Comparison of ENCODE assay signal across 8 cellular contexts in the genomic region with DNA sequence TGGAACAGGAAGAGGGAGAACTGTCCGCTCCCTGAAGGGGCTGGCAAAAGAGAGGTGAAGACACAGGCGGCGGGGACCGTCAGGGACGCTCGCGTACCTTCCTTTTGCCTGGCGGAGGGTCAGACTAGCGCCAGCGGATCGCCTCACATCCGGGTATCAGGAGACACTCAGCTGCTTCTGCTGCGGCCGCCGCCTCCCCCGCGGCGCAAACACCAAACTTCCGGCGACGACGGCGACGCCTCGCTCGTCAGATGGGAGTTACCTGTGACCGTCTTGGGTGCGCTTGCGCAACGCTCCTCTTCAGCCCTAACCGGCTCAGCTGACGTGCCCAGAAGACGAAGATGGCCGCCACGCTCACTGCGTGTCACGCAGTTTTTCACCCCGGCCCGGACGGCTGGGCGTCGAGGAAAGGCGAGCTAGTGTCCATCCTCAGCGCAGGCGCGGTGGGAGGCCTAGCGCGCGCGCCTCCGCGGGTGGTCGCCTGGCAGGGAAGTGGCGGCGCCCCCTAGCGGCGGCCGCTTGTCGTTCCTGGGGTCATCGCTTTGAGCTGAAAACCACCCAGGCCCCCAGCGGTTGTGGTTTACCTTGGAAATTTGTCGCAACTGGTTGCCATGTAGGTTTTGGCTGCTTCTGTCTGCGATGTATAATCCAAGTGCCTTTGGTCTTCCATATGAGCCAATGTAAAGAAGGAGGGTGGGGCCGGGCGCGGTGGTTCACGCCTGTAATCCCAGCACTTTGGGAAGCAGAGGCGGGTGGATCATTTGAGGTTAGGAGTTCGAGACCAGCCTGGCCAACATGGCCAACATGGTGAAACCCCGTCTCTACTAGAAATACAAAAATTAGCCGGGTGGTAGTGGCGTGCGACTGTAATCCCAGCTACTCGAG. TPM values are rescaled to one million over a fixed set of nuclear protein-coding genes. Genes with fewer than 3 reads are reported as not detected.
DNase-seq lines count a peak whose midpoint lies in the region; ATAC-seq and TF ChIP-seq lines count a peak whose summit lies in the region.

A gene with protein sequence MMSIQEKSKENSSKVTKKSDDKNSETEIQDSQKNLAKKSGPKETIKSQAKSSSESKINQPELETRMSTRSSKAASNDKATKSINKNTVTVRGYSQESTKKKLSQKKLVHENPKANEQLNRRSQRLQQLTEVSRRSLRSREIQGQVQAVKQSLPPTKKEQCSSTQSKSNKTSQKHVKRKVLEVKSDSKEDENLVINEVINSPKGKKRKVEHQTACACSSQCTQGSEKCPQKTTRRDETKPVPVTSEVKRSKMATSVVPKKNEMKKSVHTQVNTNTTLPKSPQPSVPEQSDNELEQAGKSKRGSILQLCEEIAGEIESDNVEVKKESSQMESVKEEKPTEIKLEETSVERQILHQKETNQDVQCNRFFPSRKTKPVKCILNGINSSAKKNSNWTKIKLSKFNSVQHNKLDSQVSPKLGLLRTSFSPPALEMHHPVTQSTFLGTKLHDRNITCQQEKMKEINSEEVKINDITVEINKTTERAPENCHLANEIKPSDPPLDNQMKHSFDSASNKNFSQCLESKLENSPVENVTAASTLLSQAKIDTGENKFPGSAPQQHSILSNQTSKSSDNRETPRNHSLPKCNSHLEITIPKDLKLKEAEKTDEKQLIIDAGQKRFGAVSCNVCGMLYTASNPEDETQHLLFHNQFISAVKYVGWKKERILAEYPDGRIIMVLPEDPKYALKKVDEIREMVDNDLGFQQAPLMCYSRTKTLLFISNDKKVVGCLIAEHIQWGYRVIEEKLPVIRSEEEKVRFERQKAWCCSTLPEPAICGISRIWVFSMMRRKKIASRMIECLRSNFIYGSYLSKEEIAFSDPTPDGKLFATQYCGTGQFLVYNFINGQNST (minus strand): TSS at position 179 of the 885 bp plus-strand sequence. CDS start 25,861 bp downstream, outside the sequence.

- no peaks in the 10 kb centered on the region for H3K27me3 ChIP-seq in BJ (ENCODE audit: control insufficient read depth, insufficient read depth, low read length)

- TF ChIP-seq CTCF in BJ (IDR thresholded peaks at IDR 0.05; ENCODE audit: insufficient read depth, low read depth, low read length) = peak; percentile 84
- TF ChIP-seq CTCF in choroid plexus epithelial cell (conservative IDR thresholded peaks at IDR 0.05; ENCODE audit: low read depth, low read length) = peak; percentile 70

- POLR2A ChIA-PET in BJ (lab: Charles Lee) = interaction anchor here (0.6 to 1.1 kb wide), 3 partner anchors 26 to 552 kb away, joined by 3 to 4 read pairs (median 3); no protein-coding TSS in a partner anchor

- peak; percentile 90 for DNase-seq in BJ (ENCODE audit: low read depth)
- peak; percentile 86 for DNase-seq in NCI-H510A (lab: John Stamatoyannopoulos, UW)
- DNase-seq in activated CD4-positive, alpha-beta T cell treated with anti-CD3 and anti-CD28 coated beads for 24 hours (ENCODE audit: low read depth in 2 of 2) = peak; percentile 82 to 89
- peak; percentile 99 for DNase-seq in choroid plexus epithelial cell (ENCODE audit: low read depth)
- peak; percentile 99 for DNase-seq in kidney glomerular epithelial cell (lab: John Stamatoyannopoulos, UW)
- peak; percentile 72 to 84 for DNase-seq in stimulated activated CD4-positive, alpha-beta T cell treated with anti-CD3 and anti-CD28 coated beads, Interleukin-1b, Interleukin-23, amount 100 ng/mL, for 1 hour (ENCODE audit: low read depth in 2 of 2)

- H3K36me3 ChIP-seq in BJ (ENCODE audit: control insufficient read depth, insufficient read depth, low read length) = no peaks in the 10 kb centered on the region

- peak within 1 kb of the TSS; percentile 94 for H3K4me3 ChIP-seq in BJ (ENCODE audit: low read depth, low read length)
- H3K4me3 ChIP-seq in choroid plexus epithelial cell (ENCODE audit: low read depth, low read length) = peak within 1 kb of the TSS; percentile 99

- CTCF ChIA-PET in BJ (lab: Yijun Ruan, JAX) = interaction anchor here (0.5 to 3.1 kb wide), 30 partner anchors 10 to 894 kb away, joined by 3 to 59 read pairs (median 4); partner anchors contain the start of genes ABHD3, MIB1 and SNRPD1

- peak; percentile 92 for ATAC-seq in HG03439 (IDR thresholded peaks at IDR 0.05; ENCODE audit: unreplicated experiment)

- peak; percentile 92 for TF ChIP-seq POLR2A in GM19193 (IDR thresholded peaks at IDR 0.05; ENCODE audit: extremely low read depth, insufficient read depth, insufficient read length)

RNA-seq across cellular contexts. Expression of the gene that starts here (rescaled TPM):
- 2.0 and 5.0 TPM in 2 replicates for polyA plus RNA-seq in BJ (2011; rRNA removed)
- 1.7 and 2.4 TPM in 2 replicates for polyA minus RNA-seq in BJ (2011; rRNA and poly(A)+ RNA removed)

Comparison
In these comparisons a context has a peak if more than half of its experiments do, and no peak if none do; other contexts are left out.
1. Peak in every context shown above with its lines: DNase-seq, ATAC-seq and H3K4me3 ChIP-seq.